ENCODE assay signal across 16 cellular contexts in genomic region chr7:135950429-135950828, GRCh38. TPM values are rescaled to one million over a fixed set of nuclear protein-coding genes. Genes with fewer than 3 reads are reported as not detected.
A peak's percentile ranks its signal among the peaks of the same experiment; 100 is the strongest.
DNase-seq lines count a peak whose midpoint lies in the region; ATAC-seq and TF ChIP-seq lines count a peak whose summit lies in the region.
"Had no signal": no experiment of that assay in that cellular context is flagged by ENCODE, and none has a peak within 500 bp of the region (broad histone marks: within the 10 kb centered on the region; RNA-seq: fewer than 3 reads in every experiment).

No MANE protein-coding gene starts in this region.

- H3K4me1 Mint-ChIP-seq in natural killer cell: peaks cover 70 to 77% of the 10 kb centered on the region in 2 donors
- peaks cover 36 to 54% of the 10 kb centered on the region in 2 donors for H3K4me1 Mint-ChIP-seq in natural killer cell treated with Interleukin-12 subunit alpha and Interleukin-12 subunit beta and Interleukin-15 and Interleukin-18, amount 100 ng/mL, for 72 hours (ENCODE audit: low read depth in 2 of 2)
- H3K4me1 Mint-ChIP-seq in central memory CD8-positive, alpha-beta T cell: peaks cover 60% of the 10 kb centered on the region

- peaks cover 24% of the 10 kb centered on the region for H3K36me3 Mint-ChIP-seq in natural killer cell
- peaks cover 36% of the 10 kb centered on the region for H3K36me3 Mint-ChIP-seq in natural killer cell treated with Interleukin-12 subunit alpha and Interleukin-12 subunit beta and Interleukin-15 and Interleukin-18, amount 100 ng/mL, for 72 hours
- peaks cover 44% of the 10 kb centered on the region for H3K36me3 Mint-ChIP-seq in central memory CD8-positive, alpha-beta T cell (ENCODE audit: insufficient read depth)

- no peaks in the 10 kb centered on the region for H3K9me3 ChIP-seq in psoas muscle
- H3K9me3 ChIP-seq: Caco-2 had no signal

- no peak for TF ChIP-seq CTCF in natural killer cell (IDR thresholded peaks at IDR 0.05)
- no peak for TF ChIP-seq CTCF in psoas muscle (IDR thresholded peaks at IDR 0.05)

- peak overlapping the region; percentile 75 for H3K27ac ChIP-seq in psoas muscle

- peaks cover 0 to 29% of the 10 kb centered on the region in 2 donors for H3K36me3 ChIP-seq in psoas muscle (ENCODE audit: insufficient read depth in 1 of 2, low read depth in 1 of 2)

- DNase-seq in natural killer cell (no peak), psoas muscle (no peak), NCI-H2081 treated with DMSO at 0.1 percent for 48 hours (lab: John Stamatoyannopoulos, UW) (no peak)
- no peak for DNase-seq in natural killer cell treated with Interleukin-12 subunit alpha and Interleukin-12 subunit beta and Interleukin-15 and Interleukin-18, amount 100 ng/mL, for 72 hours (ENCODE audit: low spot score)
- no peak for DNase-seq in central memory CD8-positive, alpha-beta T cell (ENCODE audit: low spot score in 2 of 2)
- no peak for DNase-seq in activated CD8-positive, alpha-beta memory T cell treated with anti-CD3 and anti-CD28 coated beads, Interleukin-2, amount 50 U/mL, for 48 hours
- DNase-seq: C1 segment of cervical spinal cord; Caco-2; CD8-positive, alpha-beta memory T cell; DND-41; GDM1; H7; IMR-90 had no signal

- H3K4me3 ChIP-seq in psoas muscle: peak overlapping the region; percentile 4
- H3K4me3 ChIP-seq: GM23338 had no signal

- peaks cover 43% of the 10 kb centered on the region for H3K4me1 ChIP-seq in psoas muscle

- H3K4me3 Mint-ChIP-seq in natural killer cell: peak overlapping the region; percentile 49
- H3K4me3 Mint-ChIP-seq in natural killer cell treated with Interleukin-12 subunit alpha and Interleukin-12 subunit beta and Interleukin-15 and Interleukin-18, amount 100 ng/mL, for 72 hours: no peak overlapping the region
- H3K4me3 Mint-ChIP-seq in central memory CD8-positive, alpha-beta T cell: no peak overlapping the region
- H3K4me3 Mint-ChIP-seq: B cell; CD8-positive, alpha-beta memory T cell; GM23338 had no signal

- H3K27me3 ChIP-seq in psoas muscle (ENCODE audit: insufficient read depth in 3 of 3, low read length in 2 of 3): no peaks in the 10 kb centered on the region

- peak overlapping the region; percentile 65 to 72 for H3K27ac Mint-ChIP-seq in natural killer cell
- H3K27ac Mint-ChIP-seq in natural killer cell treated with Interleukin-12 subunit alpha and Interleukin-12 subunit beta and Interleukin-15 and Interleukin-18, amount 100 ng/mL, for 72 hours: peak overlapping the region in 1 of 2 donors; percentile 10
- H3K27ac Mint-ChIP-seq in central memory CD8-positive, alpha-beta T cell (ENCODE audit: low read depth): peak overlapping the region; percentile 27
- H3K27ac Mint-ChIP-seq: B cell, GM23338 had no signal

- no peaks in the 10 kb centered on the region for H3K9me3 Mint-ChIP-seq in natural killer cell
- H3K9me3 Mint-ChIP-seq in natural killer cell treated with Interleukin-12 subunit alpha and Interleukin-12 subunit beta and Interleukin-15 and Interleukin-18, amount 100 ng/mL, for 72 hours: no peaks in the 10 kb centered on the region
- H3K9me3 Mint-ChIP-seq in central memory CD8-positive, alpha-beta T cell: no peaks in the 10 kb centered on the region
- H3K9me3 Mint-ChIP-seq: CD8-positive, alpha-beta memory T cell; GM23338 had no signal

- intact Hi-C loops in natural killer cell (cut with micrococcal nuclease): loop anchor here (2.0 kb wide), 1 partner anchor 16 kb away; no protein-coding TSS in a partner anchor
- intact Hi-C loops in psoas muscle (cut with DNase I): no loop called here

- H3K27me3 Mint-ChIP-seq in natural killer cell (ENCODE audit: low read depth in 2 of 2): no peaks in the 10 kb centered on the region
- no peaks in the 10 kb centered on the region for H3K27me3 Mint-ChIP-seq in natural killer cell treated with Interleukin-12 subunit alpha and Interleukin-12 subunit beta and Interleukin-15 and Interleukin-18, amount 100 ng/mL, for 72 hours
- no peaks in the 10 kb centered on the region for H3K27me3 Mint-ChIP-seq in central memory CD8-positive, alpha-beta T cell
- H3K27me3 Mint-ChIP-seq: B cell; CD8-positive, alpha-beta memory T cell had no signal

- ATAC-seq in natural killer cell (peak; percentile 52 to 67 (median 61)), psoas muscle (no peak), GM18511 (IDR thresholded peaks at IDR 0.05; ENCODE audit: unreplicated experiment) (no peak)
- ATAC-seq in natural killer cell treated with Interleukin-12 subunit alpha and Interleukin-12 subunit beta and Interleukin-15 and Interleukin-18, amount 100 ng/mL, for 72 hours: no peak
- peak; percentile 36 for ATAC-seq in central memory CD8-positive, alpha-beta T cell (replicated peaks; ENCODE audit: extremely low read depth, poor library complexity, severe bottlenecking)
- ATAC-seq: GM23338 had no signal

RNA-seq across cellular contexts. Expression of gene MTPN, which starts 26.7 kb away (rescaled TPM):
- total RNA-seq in natural killer cell (100 to 1,000 TPM; 161 to 170 (median 165) TPM), psoas muscle (10 to 100 TPM; 57.1 to 75.2 (median 60.1) TPM)
- 100 to 1,000 TPM; 148 to 190 TPM for total RNA-seq in natural killer cell treated with Interleukin-12 subunit alpha and Interleukin-12 subunit beta and Interleukin-15 and Interleukin-18, amount 100 ng/mL, for 72 hours
- 100 to 1,000 TPM in 1 of 3 donors, 10 to 100 TPM in 2; 41.4 to 107 (median 62.7) TPM for polyA plus RNA-seq in psoas muscle

Comparison
In these comparisons a context has a peak if more than half of its experiments do, and no peak if none do; other contexts are left out.
1. ATAC-seq: peak in natural killer cell (3 of 3) and central memory CD8-positive, alpha-beta T cell (single experiment); none in natural killer cell treated with Interleukin-12 subunit alpha and Interleukin-12 subunit beta and Interleukin-15 and Interleukin-18, amount 100 ng/mL, for 72 hours (0 of 2), psoas muscle (0 of 4) and GM18511 (single experiment).